ENCODE assay signal across 9 cellular contexts in genomic region chr11:88508558-88508807, GRCh38.
A peak's percentile ranks its signal among the peaks of the same experiment; 100 is the strongest.
DNase-seq lines count a peak whose midpoint lies in the region; ATAC-seq and TF ChIP-seq lines count a peak whose summit lies in the region.
"Had no signal": no experiment of that assay in that cellular context is flagged by ENCODE, and none has a peak within 500 bp of the region (broad histone marks: within the 10 kb centered on the region; RNA-seq: fewer than 3 reads in every experiment).

No MANE protein-coding gene starts in this region.

- TF ChIP-seq POLR2A in esophagus squamous epithelium (IDR thresholded peaks at IDR 0.05) (no peak), sigmoid colon (IDR thresholded peaks at IDR 0.05) (no peak)

- DNase-seq in RWPE2 (ENCODE audit: low spot score) (peak; percentile 26), esophagus squamous epithelium (lab: John Stamatoyannopoulos, UW) (no peak), sigmoid colon (no peak), D341Med (ENCODE audit: low spot score) (no peak), NCI-H748 (lab: John Stamatoyannopoulos, UW; ENCODE audit: unreplicated experiment) (no peak)
- DNase-seq in stimulated activated naive CD4-positive, alpha-beta T cell treated with Interleukin-2 at 50 U/mL for 16 hours (lab: John Stamatoyannopoulos, UW): no peak

- TF ChIP-seq CTCF in RWPE2 (IDR thresholded peaks at IDR 0.05; ENCODE audit: poor library complexity, severe bottlenecking) (no peak), esophagus squamous epithelium (IDR thresholded peaks at IDR 0.05) (peak in 1 of 6 experiments; percentile 0), sigmoid colon (IDR thresholded peaks at IDR 0.05) (no peak)

- no peaks in the 10 kb centered on the region for H3K9me3 ChIP-seq in RWPE2 (ENCODE audit: severe bottlenecking)
- no peaks in the 10 kb centered on the region for H3K9me3 ChIP-seq in esophagus squamous epithelium
- H3K9me3 ChIP-seq in sigmoid colon: no peaks in the 10 kb centered on the region
- H3K9me3 ChIP-seq: ovary had no signal

- intact Hi-C loops in esophagus squamous epithelium (cut with DNase I) (no loop called here), sigmoid colon (cut with DNase I) (no loop called here)

- no CpG with 5 or more reads among the region's 22 CpGs for whole genome bisulfite sequencing in esophagus squamous epithelium, 2 donors
- 8 to 15% methylated on average over 22 of the region's 22 CpGs for WGBS in sigmoid colon, 2 donors

- H3K36me3 ChIP-seq in RWPE2 (ENCODE audit: low read depth): no peaks in the 10 kb centered on the region
- no peaks in the 10 kb centered on the region for H3K36me3 ChIP-seq in esophagus squamous epithelium
- no peaks in the 10 kb centered on the region for H3K36me3 ChIP-seq in sigmoid colon
- H3K36me3 ChIP-seq: ovary had no signal

- H3K27ac ChIP-seq in RWPE2 (ENCODE audit: poor library complexity, severe bottlenecking): no peak overlapping the region
- H3K27ac ChIP-seq in esophagus squamous epithelium: no peak overlapping the region
- no peak overlapping the region for H3K27ac ChIP-seq in sigmoid colon
- H3K27ac ChIP-seq: ovary had no signal

- no peak for TF ChIP-seq EP300 in sigmoid colon (IDR thresholded peaks at IDR 0.05)

- H3K27me3 ChIP-seq in RWPE2 (ENCODE audit: insufficient read depth, poor library complexity, severe bottlenecking) (no peaks in the 10 kb centered on the region), esophagus squamous epithelium (peaks cover 0 to 62% (median 2%) of the 10 kb centered on the region in 4 donors), sigmoid colon (peaks cover 0 to 35% (median 4%) of the 10 kb centered on the region in 3 donors)
- H3K27me3 ChIP-seq: ovary had no signal

- ATAC-seq in GM19324 (IDR thresholded peaks at IDR 0.05; ENCODE audit: low FRiP score, unreplicated experiment): peak; percentile 40
- ATAC-seq in RWPE2 (ENCODE audit: low read depth): no peak
- ATAC-seq in GM19397 (IDR thresholded peaks at IDR 0.05; ENCODE audit: unreplicated experiment): no peak

- H3K4me1 ChIP-seq in RWPE2 (ENCODE audit: insufficient read depth, poor library complexity, severe bottlenecking) (no peaks in the 10 kb centered on the region), esophagus squamous epithelium (peaks cover 0 to 15% (median 8%) of the 10 kb centered on the region in 3 donors), sigmoid colon (peaks cover 0 to 10% (median 3%) of the 10 kb centered on the region in 4 donors)

- no peak overlapping the region for H3K4me3 ChIP-seq in RWPE2 (ENCODE audit: severe bottlenecking)
- peak overlapping the region; percentile 30 to 65 (median 42) for H3K4me3 ChIP-seq in esophagus squamous epithelium
- H3K4me3 ChIP-seq in sigmoid colon: peak overlapping the region in 3 of 4 donors; percentile 33 to 46 (median 41)
